In the genomic region with DNA sequence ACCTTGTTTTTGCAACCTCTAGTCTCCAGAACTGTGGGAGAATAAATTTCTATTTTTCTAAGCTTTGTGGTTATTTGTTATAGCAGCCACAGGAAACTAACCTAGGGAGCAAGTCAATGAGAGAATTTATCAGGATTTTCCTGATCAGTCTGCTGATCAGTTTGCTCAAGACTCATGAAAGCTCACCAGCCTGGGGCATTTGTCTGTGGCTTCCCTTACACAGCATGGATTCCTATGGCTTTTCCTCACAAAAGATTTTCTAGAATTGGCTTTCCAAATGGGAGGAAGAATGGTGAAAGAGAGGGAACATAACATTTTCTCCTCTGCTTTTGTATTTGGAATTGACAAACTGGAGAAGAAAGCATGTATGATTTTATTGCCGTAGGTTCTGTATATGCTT, we compare ENCODE assay signal across 22 cellular contexts.
"Had no signal": no experiment of that assay in that cellular context is flagged by ENCODE, and none has a peak within 500 bp of the region (broad histone marks: within the 10 kb centered on the region; RNA-seq: fewer than 3 reads in every experiment).

No MANE protein-coding gene starts in this region.

- DNase-seq: dermis blood vessel endothelial cell; dorsolateral prefrontal cortex; effector CD4-positive, alpha-beta T cell; effector memory CD4-positive, alpha-beta T cell; foreskin keratinocyte; gastrocnemius medialis; glutamatergic neuron; head of caudate nucleus; heart right ventricle; hippocampal formation; left cardiac atrium; left lung; left ventricle myocardium superior; lower lobe of right lung; mesenchymal stem cell; midbrain; naive thymus-derived CD4-positive, alpha-beta T cell had no signal

- H3K27ac Mint-ChIP-seq: naive thymus-derived CD4-positive, alpha-beta T cell had no signal

- H3K4me1 ChIP-seq: esophagus muscularis mucosa, foreskin keratinocyte had no signal

- H3K4me3 Mint-ChIP-seq: naive thymus-derived CD4-positive, alpha-beta T cell had no signal

- H3K4me3 ChIP-seq: coronary artery, dorsolateral prefrontal cortex, esophagus muscularis mucosa, gastrocnemius medialis, heart right ventricle, left lung, lower lobe of right lung had no signal

- H3K27ac ChIP-seq: coronary artery, dorsolateral prefrontal cortex, esophagus muscularis mucosa, foreskin keratinocyte, heart right ventricle, left lung, lower lobe of right lung had no signal

- H3K36me3 ChIP-seq: gastrocnemius medialis had no signal

- H3K27me3 ChIP-seq: dorsolateral prefrontal cortex, esophagus muscularis mucosa, foreskin keratinocyte, gastrocnemius medialis, heart right ventricle, left lung had no signal

- H3K9me3 ChIP-seq: esophagus muscularis mucosa, gastrocnemius medialis, left lung, lower lobe of right lung had no signal

- FAIRE-seq: endothelial cell of umbilical vein, islet of Langerhans, keratinocyte had no signal
